ENCODE assay signal across 1 cellular context in the genomic region with DNA sequence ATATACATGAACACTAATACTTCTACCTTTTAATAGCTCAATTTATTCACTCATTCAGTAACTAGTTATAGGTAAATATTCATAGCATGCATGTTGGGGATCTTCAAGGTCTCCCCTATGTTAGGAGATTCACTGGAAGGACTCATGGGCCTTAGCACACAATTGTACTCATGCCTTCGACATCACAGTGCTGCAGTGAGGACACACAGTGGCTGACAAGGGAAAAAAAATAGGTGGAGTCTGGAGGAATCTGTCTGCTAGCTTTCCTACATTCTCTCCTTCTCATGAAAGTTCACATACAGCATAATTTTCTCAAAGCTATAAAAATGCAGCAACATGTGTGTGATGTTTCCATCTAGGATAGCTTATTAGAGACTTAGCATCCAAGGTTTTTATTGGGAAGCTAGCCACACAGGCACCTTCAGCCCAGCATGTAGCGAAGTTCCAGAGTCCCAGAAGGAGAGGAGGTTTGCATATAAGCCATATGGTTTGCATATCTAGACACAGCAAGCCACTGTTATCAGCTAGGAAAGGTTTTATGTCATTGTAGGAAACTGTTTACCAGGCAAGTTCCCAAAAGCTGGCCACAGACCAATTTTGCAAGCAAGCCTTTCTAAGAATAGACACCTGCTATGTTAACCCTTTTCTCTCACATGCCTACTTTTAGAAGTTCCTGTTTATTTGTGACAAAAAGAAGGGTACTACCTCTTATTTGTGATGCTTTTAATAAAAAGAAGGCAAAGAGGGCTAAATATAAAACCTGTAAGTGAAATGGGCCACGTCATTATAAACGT.
TF ChIP-seq lines count a peak whose summit lies in the region.

No MANE protein-coding gene starts in this region.

TF ChIP-seq in GM23338, 12 proteins besides CTCF, POLR2A, EP300 and RAD21 (continued from another document):
- TF ChIP-seq, protein P1, sequence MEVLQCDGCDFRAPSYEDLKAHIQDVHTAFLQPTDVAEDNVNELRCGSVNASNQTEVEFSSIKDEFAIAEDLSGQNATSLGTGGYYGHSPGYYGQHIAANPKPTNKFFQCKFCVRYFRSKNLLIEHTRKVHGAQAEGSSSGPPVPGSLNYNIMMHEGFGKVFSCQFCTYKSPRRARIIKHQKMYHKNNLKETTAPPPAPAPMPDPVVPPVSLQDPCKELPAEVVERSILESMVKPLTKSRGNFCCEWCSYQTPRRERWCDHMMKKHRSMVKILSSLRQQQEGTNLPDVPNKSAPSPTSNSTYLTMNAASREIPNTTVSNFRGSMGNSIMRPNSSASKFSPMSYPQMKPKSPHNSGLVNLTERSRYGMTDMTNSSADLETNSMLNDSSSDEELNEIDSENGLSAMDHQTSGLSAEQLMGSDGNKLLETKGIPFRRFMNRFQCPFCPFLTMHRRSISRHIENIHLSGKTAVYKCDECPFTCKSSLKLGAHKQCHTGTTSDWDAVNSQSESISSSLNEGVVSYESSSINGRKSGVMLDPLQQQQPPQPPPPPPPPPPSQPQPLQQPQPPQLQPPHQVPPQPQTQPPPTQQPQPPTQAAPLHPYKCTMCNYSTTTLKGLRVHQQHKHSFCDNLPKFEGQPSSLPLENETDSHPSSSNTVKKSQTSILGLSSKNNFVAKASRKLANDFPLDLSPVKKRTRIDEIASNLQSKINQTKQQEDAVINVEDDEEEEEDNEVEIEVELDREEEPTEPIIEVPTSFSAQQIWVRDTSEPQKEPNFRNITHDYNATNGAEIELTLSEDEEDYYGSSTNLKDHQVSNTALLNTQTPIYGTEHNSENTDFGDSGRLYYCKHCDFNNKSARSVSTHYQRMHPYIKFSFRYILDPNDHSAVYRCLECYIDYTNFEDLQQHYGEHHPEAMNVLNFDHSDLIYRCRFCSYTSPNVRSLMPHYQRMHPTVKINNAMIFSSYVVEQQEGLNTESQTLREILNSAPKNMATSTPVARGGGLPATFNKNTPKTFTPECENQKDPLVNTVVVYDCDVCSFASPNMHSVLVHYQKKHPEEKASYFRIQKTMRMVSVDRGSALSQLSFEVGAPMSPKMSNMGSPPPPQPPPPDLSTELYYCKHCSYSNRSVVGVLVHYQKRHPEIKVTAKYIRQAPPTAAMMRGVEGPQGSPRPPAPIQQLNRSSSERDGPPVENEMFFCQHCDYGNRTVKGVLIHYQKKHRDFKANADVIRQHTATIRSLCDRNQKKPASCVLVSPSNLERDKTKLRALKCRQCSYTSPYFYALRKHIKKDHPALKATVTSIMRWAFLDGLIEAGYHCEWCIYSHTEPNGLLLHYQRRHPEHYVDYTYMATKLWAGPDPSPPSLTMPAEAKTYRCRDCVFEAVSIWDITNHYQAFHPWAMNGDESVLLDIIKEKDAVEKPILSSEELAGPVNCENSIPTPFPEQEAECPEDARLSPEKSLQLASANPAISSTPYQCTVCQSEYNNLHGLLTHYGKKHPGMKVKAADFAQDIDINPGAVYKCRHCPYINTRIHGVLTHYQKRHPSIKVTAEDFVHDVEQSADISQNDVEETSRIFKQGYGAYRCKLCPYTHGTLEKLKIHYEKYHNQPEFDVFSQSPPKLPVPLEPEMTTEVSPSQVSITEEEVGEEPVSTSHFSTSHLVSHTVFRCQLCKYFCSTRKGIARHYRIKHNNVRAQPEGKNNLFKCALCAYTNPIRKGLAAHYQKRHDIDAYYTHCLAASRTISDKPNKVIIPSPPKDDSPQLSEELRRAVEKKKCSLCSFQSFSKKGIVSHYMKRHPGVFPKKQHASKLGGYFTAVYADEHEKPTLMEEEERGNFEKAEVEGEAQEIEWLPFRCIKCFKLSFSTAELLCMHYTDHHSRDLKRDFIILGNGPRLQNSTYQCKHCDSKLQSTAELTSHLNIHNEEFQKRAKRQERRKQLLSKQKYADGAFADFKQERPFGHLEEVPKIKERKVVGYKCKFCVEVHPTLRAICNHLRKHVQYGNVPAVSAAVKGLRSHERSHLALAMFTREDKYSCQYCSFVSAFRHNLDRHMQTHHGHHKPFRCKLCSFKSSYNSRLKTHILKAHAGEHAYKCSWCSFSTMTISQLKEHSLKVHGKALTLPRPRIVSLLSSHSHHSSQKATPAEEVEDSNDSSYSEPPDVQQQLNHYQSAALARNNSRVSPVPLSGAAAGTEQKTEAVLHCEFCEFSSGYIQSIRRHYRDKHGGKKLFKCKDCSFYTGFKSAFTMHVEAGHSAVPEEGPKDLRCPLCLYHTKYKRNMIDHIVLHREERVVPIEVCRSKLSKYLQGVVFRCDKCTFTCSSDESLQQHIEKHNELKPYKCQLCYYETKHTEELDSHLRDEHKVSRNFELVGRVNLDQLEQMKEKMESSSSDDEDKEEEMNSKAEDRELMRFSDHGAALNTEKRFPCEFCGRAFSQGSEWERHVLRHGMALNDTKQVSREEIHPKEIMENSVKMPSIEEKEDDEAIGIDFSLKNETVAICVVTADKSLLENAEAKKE (CRISPR knock-in tag; IDR thresholded peaks at IDR 0.05), result no peak
- TF ChIP-seq ZNF114 (CRISPR knock-in tag; IDR thresholded peaks at IDR 0.05) (no peak), NANOG (IDR thresholded peaks at IDR 0.05; ENCODE audit: borderline replicate concordance) (no peak)
TF ChIP-seq in GM23338: peak in this region for 0.
